Comparison of ENCODE assay signal across 21 cellular contexts in genomic region chrY:15751001-15751400, GRCh38.
"Had no signal": no experiment of that assay in that cellular context is flagged by ENCODE, and none has a peak within 500 bp of the region (broad histone marks: within the 10 kb centered on the region; RNA-seq: fewer than 3 reads in every experiment).

No MANE protein-coding gene starts in this region.

- DNase-seq: effector memory CD4-positive, alpha-beta T cell; esophagus squamous epithelium; foreskin melanocyte; heart left ventricle; hippocampal formation; kidney glomerular epithelial cell; mucosa of descending colon; naive thymus-derived CD8-positive, alpha-beta T cell; posterior cingulate gyrus; sigmoid colon; stimulated activated CD4-positive, alpha-beta T cell treated with anti-CD3 and anti-CD28 coated beads, Interleukin-2, amount 100 ng/mL, for 24 hours; stimulated activated CD4-positive, alpha-beta T cell treated with anti-CD3 and anti-CD28 coated beads, Interleukin-4, amount 100 ng/mL, for 4 hours; stimulated activated naive B cell treated with anti-CD40 and anti-IgM and Interleukin-4, amounts not matched to agents 10 μg/mL and 1 μg/mL and 100 μg/mL, for 72 hours; stimulated activated naive CD8-positive, alpha-beta T cell treated with anti-CD3 and anti-CD28 coated beads, Interleukin-15, amount 100 ng/mL, for 72 hours; upper lobe of left lung; uterus had no signal

- H3K27me3 ChIP-seq: esophagus squamous epithelium, heart left ventricle, neutrophil, right atrium auricular region, sigmoid colon, upper lobe of left lung, uterus had no signal

- FAIRE-seq: endometrium had no signal

- H3K36me3 ChIP-seq: esophagus squamous epithelium, heart left ventricle, neutrophil, right atrium auricular region, sigmoid colon, thoracic aorta, upper lobe of left lung, uterus had no signal

- H3K27ac ChIP-seq: heart left ventricle, neutrophil, right atrium auricular region, sigmoid colon, upper lobe of left lung, uterus had no signal

- H3K9me3 ChIP-seq: esophagus squamous epithelium, heart left ventricle, mucosa of descending colon, neutrophil, right atrium auricular region, sigmoid colon, thoracic aorta, upper lobe of left lung, uterus had no signal

- H3K4me3 ChIP-seq: esophagus squamous epithelium, heart left ventricle, mucosa of descending colon, right atrium auricular region, sigmoid colon, skin epidermis, thoracic aorta, upper lobe of left lung, uterus had no signal

- H3K4me1 ChIP-seq: esophagus squamous epithelium, heart left ventricle, right atrium auricular region, sigmoid colon, upper lobe of left lung, uterus had no signal
